ENCODE assay signal across 23 cellular contexts in genomic region chr7:95155965-95156364, GRCh38.
A peak's percentile ranks its signal among the peaks of the same experiment; 100 is the strongest.
DNase-seq lines count a peak whose midpoint lies in the region; ATAC-seq, FAIRE-seq and TF ChIP-seq lines count a peak whose summit lies in the region.
"Had no signal": no experiment of that assay in that cellular context is flagged by ENCODE, and none has a peak within 500 bp of the region (broad histone marks: within the 10 kb centered on the region; RNA-seq: fewer than 3 reads in every experiment).

No MANE protein-coding gene starts in this region.

- H3K36me3 ChIP-seq in body of pancreas (replicated peaks in 1 of 2; ENCODE audit: insufficient read depth in 1 of 2, low read depth in 2 of 2) (no peaks in the 10 kb centered on the region), pancreas (no peaks in the 10 kb centered on the region)
- no peaks in the 10 kb centered on the region for H3K36me3 ChIP-seq in effector memory CD4-positive, alpha-beta T cell (ENCODE audit: control insufficient read depth, insufficient read depth, low read length)

- H3K4me1 ChIP-seq in body of pancreas (peaks cover 9% of the 10 kb centered on the region), pancreas (peaks cover 0 to 4% (median 0%) of the 10 kb centered on the region in 3 donors)
- H3K4me1 ChIP-seq in effector memory CD4-positive, alpha-beta T cell (ENCODE audit: control insufficient read depth, insufficient read depth, low read length, poor library complexity, severe bottlenecking), result no peaks in the 10 kb centered on the region

- H3K4me3 ChIP-seq in body of pancreas (no peak overlapping the region), pancreas (no peak overlapping the region)
- no peak overlapping the region for H3K4me3 ChIP-seq in effector memory CD4-positive, alpha-beta T cell (ENCODE audit: insufficient read depth, low read depth, low read length, poor library complexity, severe bottlenecking)
- H3K4me3 ChIP-seq: SK-N-MC had no signal

- no peak for TF ChIP-seq POLR2A in body of pancreas (IDR thresholded peaks at IDR 0.05)

- TF ChIP-seq CTCF in body of pancreas (IDR thresholded peaks at IDR 0.05), result no peak
- TF ChIP-seq CTCF in pancreas (IDR thresholded peaks at IDR 0.05), result no peak

- no peak overlapping the region for H3K27ac ChIP-seq in body of pancreas
- H3K27ac ChIP-seq in pancreas, result no peak overlapping the region
- H3K27ac ChIP-seq in effector memory CD4-positive, alpha-beta T cell (ENCODE audit: insufficient read depth, low read length, poor library complexity, severe bottlenecking), result no peak overlapping the region
- H3K27ac ChIP-seq: HL-60, SK-N-MC had no signal

- no peak for FAIRE-seq in pancreas (lab: Jason Lieb, UNC)
- FAIRE-seq: H54 had no signal

- no peaks in the 10 kb centered on the region for H3K27me3 ChIP-seq in body of pancreas
- H3K27me3 ChIP-seq in pancreas, result no peaks in the 10 kb centered on the region
- no peaks in the 10 kb centered on the region for H3K27me3 ChIP-seq in effector memory CD4-positive, alpha-beta T cell (replicated peaks; ENCODE audit: control insufficient read depth, insufficient read depth, low read length, poor library complexity, severe bottlenecking)

- DNase-seq in body of pancreas (peak; percentile 68 to 81 (median 76)), pancreas (peak; percentile 44 to 72 (median 61)), ureter (ENCODE audit: low spot score) (peak; percentile 47), EL (no peak), SW 1271 (lab: John Stamatoyannopoulos, UW) (no peak)
- DNase-seq in effector memory CD4-positive, alpha-beta T cell, result no peak
- DNase-seq: CD4-positive, alpha-beta memory T cell; COR-L47; DMS79; NCI-H1092; NCI-H1417 treated with DMSO at 0.1 percent for 48 hours; NCI-H187; NCI-H2081 treated with DMSO at 0.1 percent for 48 hours; NCI-H2171; NCI-H226; NCI-H510A; NCI-H69; RPMI8226; SIG-M5 had no signal

- 26 to 41% methylated on average over 4 to 5 of the region's 5 CpGs for WGBS in body of pancreas, 2 donors
- 39 to 40% methylated on average over 5 of the region's 5 CpGs for WGBS in pancreas, 2 donors

- intact Hi-C loops in body of pancreas (cut with DNase I) (no loop called here), pancreas (cut with DNase I) (no loop called here)

- ATAC-seq in body of pancreas, result peak; percentile 89
- ATAC-seq in esophagus mucosa, result peak; percentile 62
- ATAC-seq in pancreas, result peak; percentile 75 to 95 (median 88)

- no peaks in the 10 kb centered on the region for H3K9me3 ChIP-seq in body of pancreas
- H3K9me3 ChIP-seq in pancreas, result no peaks in the 10 kb centered on the region
- H3K9me3 ChIP-seq in effector memory CD4-positive, alpha-beta T cell (ENCODE audit: control insufficient read depth, low read length), result no peaks in the 10 kb centered on the region

Comparison
In these comparisons a context has a peak if more than half of its experiments do, and no peak if none do; other contexts are left out.
1. DNase-seq: peak in body of pancreas (4 of 4), pancreas (6 of 6) and ureter (single experiment); none in EL (single experiment), SW 1271 (0 of 2) and effector memory CD4-positive, alpha-beta T cell (0 of 3).
2. Peak in every context shown above with its lines, with median percentiles within 50 percentile points of each other: ATAC-seq.